Comparison of ENCODE assay signal across 10 cellular contexts in genomic region chrX:143437439-143437838, GRCh38.
DNase-seq lines count a peak whose midpoint lies in the region; ATAC-seq and TF ChIP-seq lines count a peak whose summit lies in the region.
"Had no signal": no experiment of that assay in that cellular context is flagged by ENCODE, and none has a peak within 500 bp of the region (broad histone marks: within the 10 kb centered on the region; RNA-seq: fewer than 3 reads in every experiment).

No MANE protein-coding gene starts in this region.

- DNase-seq in NCI-H146 (lab: John Stamatoyannopoulos, UW) (peak; percentile 6), NCI-H146 treated with DMSO at 0.1 percent for 48 hours (lab: John Stamatoyannopoulos, UW; ENCODE audit: unreplicated experiment) (no peak), NCI-H1092 treated with DMSO at 0.1 percent for 48 hours (lab: John Stamatoyannopoulos, UW) (peak; percentile 58), astrocyte of the spinal cord (ENCODE audit: low read depth, low spot score) (peak; percentile 11), pons (ENCODE audit: low spot score) (peak; percentile 13)
- DNase-seq in stimulated activated CD4-positive, alpha-beta T cell treated with anti-CD3 and anti-CD28 coated beads, Interleukin-4, amount 100 ng/mL, for 1 hour: no peak
- DNase-seq in stimulated activated CD4-positive, alpha-beta T cell treated with anti-CD3 and anti-CD28 coated beads, Interleukin-15, amount 100 ng/mL, for 24 hours: no peak
- DNase-seq: central memory CD4-positive, alpha-beta T cell; spleen had no signal

- no peak overlapping the region for H3K4me3 ChIP-seq in astrocyte of the spinal cord (ENCODE audit: low read depth, low read length)
- H3K4me3 ChIP-seq: spleen had no signal

- ATAC-seq in GM19023 (IDR thresholded peaks at IDR 0.05; ENCODE audit: unreplicated experiment): no peak

- in situ Hi-C loops in astrocyte of the spinal cord (cut with HindIII; ENCODE audit: low sequenced_read_pairs): no loop called here

- peak; percentile 30 for TF ChIP-seq CTCF in astrocyte of the spinal cord (IDR thresholded peaks at IDR 0.05; ENCODE audit: low read depth, low read length)

Comparison
In these comparisons a context has a peak if more than half of its experiments do, and no peak if none do; other contexts are left out.
1. DNase-seq: peak in NCI-H146 (single experiment), NCI-H1092 treated with DMSO at 0.1 percent for 48 hours (single experiment), astrocyte of the spinal cord (single experiment) and pons (single experiment); none in NCI-H146 treated with DMSO at 0.1 percent for 48 hours (single experiment), stimulated activated CD4-positive, alpha-beta T cell treated with anti-CD3 and anti-CD28 coated beads, Interleukin-4, amount 100 ng/mL, for 1 hour (single experiment) and stimulated activated CD4-positive, alpha-beta T cell treated with anti-CD3 and anti-CD28 coated beads, Interleukin-15, amount 100 ng/mL, for 24 hours (single experiment).